1 cellular context compared by ENCODE assay signal in the genomic region with DNA sequence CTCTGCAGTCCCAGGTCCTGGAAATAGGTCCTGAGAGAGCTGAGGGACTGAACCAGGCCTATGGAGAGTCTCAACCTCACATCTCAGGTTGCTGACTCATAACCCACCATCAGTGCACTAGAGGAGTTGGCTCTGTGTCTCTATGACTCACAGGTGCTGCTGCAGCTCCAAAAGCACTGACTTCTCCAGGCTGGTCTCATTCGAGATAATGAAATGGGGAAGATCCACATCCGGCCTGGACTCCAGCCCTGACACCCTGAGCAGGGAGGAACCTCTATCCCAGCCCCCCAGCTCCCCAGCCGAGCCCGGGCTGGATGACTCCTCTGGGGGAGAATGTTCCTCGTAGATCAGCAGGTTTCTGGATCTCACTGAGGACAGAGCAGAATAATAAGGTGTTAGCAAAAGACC.
TF ChIP-seq lines count a peak whose summit lies in the region.

No MANE protein-coding gene starts in this region.

TF ChIP-seq in GM12878, 131 proteins besides CTCF, POLR2A, EP300 and RAD21 (continued from another document):
- TF ChIP-seq, protein P1, sequence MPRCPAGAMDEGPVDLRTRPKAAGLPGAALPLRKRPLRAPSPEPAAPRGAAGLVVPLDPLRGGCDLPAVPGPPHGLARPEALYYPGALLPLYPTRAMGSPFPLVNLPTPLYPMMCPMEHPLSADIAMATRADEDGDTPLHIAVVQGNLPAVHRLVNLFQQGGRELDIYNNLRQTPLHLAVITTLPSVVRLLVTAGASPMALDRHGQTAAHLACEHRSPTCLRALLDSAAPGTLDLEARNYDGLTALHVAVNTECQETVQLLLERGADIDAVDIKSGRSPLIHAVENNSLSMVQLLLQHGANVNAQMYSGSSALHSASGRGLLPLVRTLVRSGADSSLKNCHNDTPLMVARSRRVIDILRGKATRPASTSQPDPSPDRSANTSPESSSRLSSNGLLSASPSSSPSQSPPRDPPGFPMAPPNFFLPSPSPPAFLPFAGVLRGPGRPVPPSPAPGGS (IDR thresholded peaks at IDR 0.05; ENCODE audit: borderline replicate concordance, insufficient read depth, low read depth, low read length, poor library complexity, severe bottlenecking): no peak
